ENCODE assay signal across 30 cellular contexts in the genomic region with DNA sequence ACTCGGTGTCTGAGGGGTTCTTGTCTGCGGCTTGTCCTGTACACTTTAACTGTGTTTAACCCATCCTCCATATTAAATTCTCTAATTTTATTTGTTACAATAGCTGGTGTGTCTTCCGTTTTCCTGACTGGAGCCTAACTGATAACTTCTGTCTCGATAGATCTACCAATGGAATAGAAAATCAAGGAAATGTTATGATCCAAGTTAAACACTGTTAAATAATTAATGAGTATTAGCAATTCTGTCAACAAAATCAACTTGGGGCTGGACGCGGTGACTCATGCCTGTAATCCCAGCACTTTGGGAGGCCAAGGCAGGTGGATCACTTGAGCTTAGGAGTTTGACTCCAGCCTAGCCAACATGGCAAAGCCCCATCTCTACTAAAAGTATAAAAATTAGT.
DNase-seq lines count a peak whose midpoint lies in the region; ATAC-seq and TF ChIP-seq lines count a peak whose summit lies in the region.
"Had no signal": no experiment of that assay in that cellular context is flagged by ENCODE, and none has a peak within 500 bp of the region (broad histone marks: within the 10 kb centered on the region; RNA-seq: fewer than 3 reads in every experiment).

No MANE protein-coding gene starts in this region.

- no peak overlapping the region for H3K4me3 Mint-ChIP-seq in neural progenitor cell
- H3K4me3 Mint-ChIP-seq: activated CD8-positive, alpha-beta T cell treated with anti-CD3 and anti-CD28 coated beads for 36 hours; activated naive CD4-positive, alpha-beta T cell treated with anti-CD3 and anti-CD28 coated beads, Interleukin-2, amount 10 ng/mL, durations not matched to agents 7 days and 5 days; brain; HFFc6; T-helper 1 cell treated with Interleukin-12 subunit alpha and Interleukin-12 subunit beta and Interleukin-4 antibody, amounts not matched to agents 30 μg/mL and 1 μg/mL, for 36 hours had no signal

- H3F3A ChIP-seq in neural progenitor cell (ENCODE audit: low read depth), result no peaks in the 10 kb centered on the region

- H3K4me1 ChIP-seq in HUES48 (ENCODE audit: control insufficient read depth, insufficient read depth, low read length), result peaks cover 5% of the 10 kb centered on the region; the same call in 1 of the 2 replicates
- H3K4me1 ChIP-seq in neural progenitor cell, result peaks cover 17% of the 10 kb centered on the region
- peaks cover 3% of the 10 kb centered on the region for H3K4me1 ChIP-seq in mucosa of descending colon (ENCODE audit: low read depth)
- no peaks in the 10 kb centered on the region for H3K4me1 ChIP-seq in spleen
- H3K4me1 ChIP-seq: gastrocnemius medialis, lower lobe of right lung, tibial artery had no signal

- H3K27me3 ChIP-seq in HUES48 (ENCODE audit: control insufficient read depth, insufficient read depth, low read length) (no peaks in the 10 kb centered on the region), neural progenitor cell (no peaks in the 10 kb centered on the region), spleen (replicated peaks in 1 of 7) (peaks cover 0 to 24% (median 0%) of the 10 kb centered on the region in 7 donors)
- H3K27me3 ChIP-seq: ovary had no signal

- H3K4me1 Mint-ChIP-seq in neural progenitor cell, result peaks cover 4% of the 10 kb centered on the region
- H3K4me1 Mint-ChIP-seq: activated naive CD4-positive, alpha-beta T cell treated with anti-CD3 and anti-CD28 coated beads, Interleukin-2, amount 10 ng/mL, durations not matched to agents 7 days and 5 days; brain had no signal

- H3K9me3 Mint-ChIP-seq in neural progenitor cell, result no peaks in the 10 kb centered on the region
- H3K9me3 Mint-ChIP-seq: activated CD8-positive, alpha-beta T cell treated with anti-CD3 and anti-CD28 coated beads for 36 hours; activated naive CD4-positive, alpha-beta T cell treated with anti-CD3 and anti-CD28 coated beads, Interleukin-2, amount 10 ng/mL, durations not matched to agents 7 days and 5 days; HFFc6; nephron progenitor cell; T-helper 1 cell treated with Interleukin-12 subunit alpha and Interleukin-12 subunit beta and Interleukin-4 antibody, amounts not matched to agents 30 μg/mL and 1 μg/mL, for 36 hours had no signal

- H3K79me2 ChIP-seq in neural progenitor cell (ENCODE audit: low read depth), result no peaks in the 10 kb centered on the region

- H3K27ac ChIP-seq in HUES48 (ENCODE audit: low read depth, low read length) (peak overlapping the region; percentile 32), neural progenitor cell (no peak overlapping the region), spleen (no peak overlapping the region)
- H3K27ac ChIP-seq: gastrocnemius medialis, lower lobe of right lung, ovary, tibial artery had no signal

- H3K4me3 ChIP-seq in HUES48 (ENCODE audit: low read depth, low read length), result no peak overlapping the region
- H3K4me3 ChIP-seq in neural progenitor cell, result no peak overlapping the region
- H3K4me3 ChIP-seq in mucosa of descending colon, result no peak overlapping the region
- no peak overlapping the region for H3K4me3 ChIP-seq in spleen
- H3K4me3 ChIP-seq: gastrocnemius medialis, lower lobe of right lung, ovary, tibial artery had no signal

- intact Hi-C loops in mucosa of descending colon (cut with DNase I, micrococcal nuclease) (no loop called here), spleen (cut with DNase I; ENCODE audit: low total_unique reads) (no loop called here)

- peaks cover 10% of the 10 kb centered on the region for H3K27me3 Mint-ChIP-seq in neural progenitor cell (ENCODE audit: insufficient read depth, low read depth)

- DNase-seq in dermis blood vessel endothelial cell (peak; percentile 50), neural progenitor cell (ENCODE audit: low spot score) (no peak), NCI-H2171 treated with DMSO at 0.1 percent for 48 hours (lab: John Stamatoyannopoulos, UW) (no peak), mucosa of descending colon (no peak), activated gamma-delta T cell treated with Interleukin-2 at 50 U/mL for 16 hours (no peak), spleen (no peak)
- DNase-seq: activated CD8-positive, alpha-beta memory T cell treated with anti-CD3 and anti-CD28 coated beads, Interleukin-2, amount 50 U/mL, for 48 hours; activated CD8-positive, alpha-beta T cell treated with anti-CD3 and anti-CD28 coated beads for 36 hours; activated naive CD4-positive, alpha-beta T cell treated with anti-CD3 and anti-CD28 coated beads, Interleukin-2, amount 10 ng/mL, durations not matched to agents 7 days and 5 days; cerebellar nuclear complex; EL; gastrocnemius medialis; GOT3; HFFc6; KG1; lower lobe of right lung; NCI-H1417; NCI-H2081; NCI-H2227 treated with DMSO at 0.1 percent for 48 hours; NCI-H526; nephron progenitor cell; NK-92 treated with Interleukin-12 subunit alpha and Interleukin-12 subunit beta, amount 100 ng/mL, for 24 hours; ovary; right cardiac atrium; SK-N-SH; stimulated activated CD4-positive, alpha-beta T cell treated with anti-CD3 and anti-CD28 coated beads, Interleukin-4, amount 100 ng/mL, for 1 hour; tibial artery had no signal

- H4K20me1 ChIP-seq in neural progenitor cell (ENCODE audit: low read depth), result no peaks in the 10 kb centered on the region

- H3K36me3 Mint-ChIP-seq in neural progenitor cell, result no peaks in the 10 kb centered on the region
- H3K36me3 Mint-ChIP-seq: activated naive CD4-positive, alpha-beta T cell treated with anti-CD3 and anti-CD28 coated beads, Interleukin-2, amount 10 ng/mL, durations not matched to agents 7 days and 5 days; brain had no signal

- peak overlapping the region; percentile 53 for H3K4me2 ChIP-seq in neural progenitor cell
- H3K4me2 ChIP-seq: SK-N-SH had no signal

- no peak overlapping the region for H2AFZ ChIP-seq in neural progenitor cell (replicated peaks)

- no peaks in the 10 kb centered on the region for H3K9me3 ChIP-seq in HUES48 (ENCODE audit: control insufficient read depth, insufficient read depth, low read length)
- no peaks in the 10 kb centered on the region for H3K9me3 ChIP-seq in neural progenitor cell (ENCODE audit: low read depth)
- H3K9me3 ChIP-seq in mucosa of descending colon, result no peaks in the 10 kb centered on the region
- H3K9me3 ChIP-seq in spleen, result no peaks in the 10 kb centered on the region
- H3K9me3 ChIP-seq: gastrocnemius medialis, lower lobe of right lung, ovary, SK-N-SH, tibial artery had no signal

- no peak for ATAC-seq in mucosa of descending colon
- ATAC-seq: activated CD8-positive, alpha-beta T cell treated with anti-CD3 and anti-CD28 coated beads for 36 hours; gastrocnemius medialis; lower lobe of right lung had no signal

- TF ChIP-seq CTCF in neural progenitor cell (IDR thresholded peaks at IDR 0.05) (no peak), mucosa of descending colon (IDR thresholded peaks at IDR 0.05) (no peak), spleen (IDR thresholded peaks at IDR 0.05 in 8 of 11, conservative IDR thresholded peaks at IDR 0.05 in 3 of 11) (no peak)

- no peak overlapping the region for H3K9ac ChIP-seq in HUES48 (ENCODE audit: low read depth, low read length)
- H3K9ac ChIP-seq in neural progenitor cell, result no peak overlapping the region
- H3K9ac ChIP-seq: SK-N-SH had no signal

- no peak overlapping the region for H3K27ac Mint-ChIP-seq in neural progenitor cell
- H3K27ac Mint-ChIP-seq: activated CD8-positive, alpha-beta T cell treated with anti-CD3 and anti-CD28 coated beads for 36 hours; activated naive CD4-positive, alpha-beta T cell treated with anti-CD3 and anti-CD28 coated beads, Interleukin-2, amount 10 ng/mL, durations not matched to agents 7 days and 5 days; HFFc6; T-helper 1 cell treated with Interleukin-12 subunit alpha and Interleukin-12 subunit beta and Interleukin-4 antibody, amounts not matched to agents 30 μg/mL and 1 μg/mL, for 36 hours had no signal

- WGBS in spleen, 5 donors, result 81 to 90% (median 87%) methylated on average over 6 of the region's 6 CpGs

- TF ChIP-seq POLR2A in spleen (IDR thresholded peaks at IDR 0.05), result no peak

- H3K36me3 ChIP-seq in HUES48 (ENCODE audit: control insufficient read depth, insufficient read depth, low read length) (no peaks in the 10 kb centered on the region), neural progenitor cell (no peaks in the 10 kb centered on the region), mucosa of descending colon (ENCODE audit: low read depth) (no peaks in the 10 kb centered on the region), spleen (no peaks in the 10 kb centered on the region)
- H3K36me3 ChIP-seq: gastrocnemius medialis, lower lobe of right lung, ovary, tibial artery had no signal
